10 cellular contexts compared by ENCODE assay signal in the genomic region with DNA sequence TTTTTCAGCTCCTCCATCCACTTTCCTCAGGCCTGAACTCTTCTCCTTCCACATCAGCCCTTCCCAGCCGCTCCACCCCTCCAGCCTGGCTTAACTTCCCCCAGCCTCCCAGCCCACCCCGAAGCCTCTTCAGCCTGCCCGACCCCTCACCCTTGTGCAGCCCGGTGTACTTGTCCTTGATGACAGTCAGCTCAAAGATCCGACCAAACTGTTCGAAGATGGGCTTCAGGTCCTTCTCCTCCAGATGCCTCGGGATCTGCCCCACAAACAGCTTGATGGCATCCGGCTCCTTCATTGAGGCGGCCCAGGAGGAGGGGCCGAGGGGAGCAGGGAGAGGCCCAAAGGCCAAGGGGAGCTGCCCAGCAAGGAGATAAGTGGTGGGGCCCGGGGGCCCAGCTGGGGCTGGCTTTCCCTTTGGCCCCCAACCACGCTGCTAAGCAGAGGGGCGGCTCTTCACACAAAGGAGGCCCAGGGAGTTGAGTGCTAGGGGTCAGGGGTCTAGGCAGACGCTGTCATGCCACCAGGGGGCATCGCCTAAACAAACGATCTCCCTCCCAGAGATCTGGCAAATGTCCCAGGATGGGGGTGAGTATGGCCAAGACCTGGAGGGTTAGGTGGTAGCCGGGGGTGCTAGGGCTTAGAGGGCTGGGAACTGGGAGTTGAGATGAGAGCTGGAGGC. TPM values are rescaled to one million over a fixed set of nuclear protein-coding genes. Genes with fewer than 3 reads are reported as not detected.
DNase-seq lines count a peak whose midpoint lies in the region; ATAC-seq, FAIRE-seq and TF ChIP-seq lines count a peak whose summit lies in the region.
"Had no signal": no experiment of that assay in that cellular context is flagged by ENCODE, and none has a peak within 500 bp of the region (broad histone marks: within the 10 kb centered on the region; RNA-seq: fewer than 3 reads in every experiment).

No MANE protein-coding gene starts in this region.

- no peak for ATAC-seq in HG03039 (IDR thresholded peaks at IDR 0.05; ENCODE audit: unreplicated experiment)

- DNase-seq in NCI-H510A treated with DMSO at 0.1 percent for 48 hours (lab: John Stamatoyannopoulos, UW) (peak; percentile 33), NCI-H510A (lab: John Stamatoyannopoulos, UW) (no peak), NCI-H2227 (lab: John Stamatoyannopoulos, UW; ENCODE audit: unreplicated experiment) (peak; percentile 79), smooth muscle cell (lab: John Stamatoyannopoulos, UW; ENCODE audit: unreplicated experiment) (no peak), frontal cortex (ENCODE audit: low spot score in 2 of 2) (no peak), NCI-H2107 treated with DMSO at 0.1 percent for 48 hours (lab: John Stamatoyannopoulos, UW; ENCODE audit: unreplicated experiment) (no peak)
- DNase-seq: activated CD4-positive, CD25-positive, alpha-beta regulatory T cell had no signal

- no peaks in the 10 kb centered on the region for H4K20me1 ChIP-seq in smooth muscle cell (ENCODE audit: low read depth)

- H3F3A ChIP-seq in smooth muscle cell (ENCODE audit: low read depth), result peaks cover 3% of the 10 kb centered on the region

- FAIRE-seq in frontal cortex (lab: Jason Lieb, UNC), result no peak

- H3K4me1 ChIP-seq in smooth muscle cell (ENCODE audit: low read depth), result peaks cover 14% of the 10 kb centered on the region

- H3K4me2 ChIP-seq in smooth muscle cell, result no peak overlapping the region

- no peak overlapping the region for H3K9ac ChIP-seq in smooth muscle cell (ENCODE audit: low read depth)

- peak; percentile 10 for TF ChIP-seq CTCF in smooth muscle cell (IDR thresholded peaks at IDR 0.05; ENCODE audit: borderline replicate concordance, insufficient read depth, poor library complexity, severe bottlenecking)

- WGBS in smooth muscle cell (ENCODE audit: low lambda C conversion rate), result 55% methylated on average over 17 of the region's 17 CpGs

- H3K9me3 ChIP-seq in smooth muscle cell (replicated peaks; ENCODE audit: low read depth), result no peaks in the 10 kb centered on the region

- no peaks in the 10 kb centered on the region for H3K36me3 ChIP-seq in smooth muscle cell (ENCODE audit: low read depth)

- H3K27ac ChIP-seq in cingulate gyrus (ENCODE audit: low read depth, low read length), result peak overlapping the region; percentile 54
- no peak overlapping the region for H3K27ac ChIP-seq in smooth muscle cell (ENCODE audit: low read depth)

- H2AFZ ChIP-seq in smooth muscle cell (ENCODE audit: low read depth), result no peak overlapping the region

- H3K4me3 ChIP-seq in smooth muscle cell, result no peak overlapping the region

- peaks cover 55% of the 10 kb centered on the region for H3K27me3 ChIP-seq in smooth muscle cell (ENCODE audit: low read depth)

- H3K79me2 ChIP-seq in smooth muscle cell (ENCODE audit: low read depth), result no peaks in the 10 kb centered on the region

RNA-seq across cellular contexts. Expression of a gene that starts 0.7 kb away (rescaled TPM):
- total RNA-seq in smooth muscle cell (not detected in 2 replicates), frontal cortex (33.0 TPM)
- not detected in 2 replicates for polyA plus RNA-seq in smooth muscle cell
- total RNA-seq: myocyte had no signal

RNA-seq across cellular contexts. Expression of a gene that starts 5.5 kb away (rescaled TPM):
- total RNA-seq in smooth muscle cell, result not detected in 2 replicates
- not detected in 2 replicates for polyA plus RNA-seq in smooth muscle cell
- total RNA-seq in frontal cortex, result 9.8 TPM
- total RNA-seq: myocyte had no signal

RNA-seq across cellular contexts. Expression of a gene that starts 47.4 kb away (rescaled TPM):
- total RNA-seq in smooth muscle cell (83.8 and 151 TPM in 2 replicates), frontal cortex (73.4 TPM)
- polyA plus RNA-seq in smooth muscle cell, result 109 and 110 TPM in 2 replicates

Comparison
In these comparisons a context has a peak if more than half of its experiments do, and no peak if none do; other contexts are left out.
1. DNase-seq: peak in NCI-H510A treated with DMSO at 0.1 percent for 48 hours (single experiment) and NCI-H2227 (single experiment); none in NCI-H510A (single experiment), smooth muscle cell (single experiment), frontal cortex (0 of 2) and NCI-H2107 treated with DMSO at 0.1 percent for 48 hours (single experiment).
2. RNA of a gene that starts 0.7 kb away (total RNA-seq): 33.0 TPM in frontal cortex (single experiment); not detected in smooth muscle cell; every median in the first group is over 10 times any median in the second.
3. RNA of a gene that starts 5.5 kb away (total RNA-seq): 9.8 TPM in frontal cortex (single experiment); not detected in smooth muscle cell; every median in the first group is over 10 times any median in the second.